In genomic region chr3:67654099-67654831, GRCh38 we compare ENCODE assay signal across 8 cellular contexts. TPM values are rescaled to one million over a fixed set of nuclear protein-coding genes. Genes with fewer than 3 reads are reported as not detected.
A peak's percentile ranks its signal among the peaks of the same experiment; 100 is the strongest.
DNase-seq lines count a peak whose midpoint lies in the region; ATAC-seq and TF ChIP-seq lines count a peak whose summit lies in the region.

TSS of gene SUCLG2 (minus strand) at chr3:67654612. CDS start at chr3:67654586, 26 bp downstream.

- H3K27me3 ChIP-seq in SJSA1 (replicated peaks) (no peaks in the 10 kb centered on the region), neutrophil (peaks cover 46% of the 10 kb centered on the region)

- TF ChIP-seq CTCF in neutrophil (IDR thresholded peaks at IDR 0.05): no peak

- H3K27ac ChIP-seq in SJSA1 (peak within 1 kb of the TSS; percentile 96), neutrophil (peak within 1 kb of the TSS; percentile 3), substantia nigra (ENCODE audit: low read depth, low read length, poor library complexity, severe bottlenecking) (peak within 1 kb of the TSS; percentile 81)

- H3K36me3 ChIP-seq in SJSA1 (peaks cover 17% of the 10 kb centered on the region), neutrophil (no peaks in the 10 kb centered on the region)

- H3K9me3 ChIP-seq in SJSA1 (replicated peaks): 0 out of 2 replicates have a peak, but pooled peaks cover 3% of the 10 kb centered on the region
- no peaks in the 10 kb centered on the region for H3K9me3 ChIP-seq in neutrophil

- peak within 1 kb of the TSS; percentile 85 to 94 (median 91) for H3K27ac Mint-ChIP-seq in IgD-negative memory B cell

- DNase-seq in DMS79 treated with DMSO at 0.1 percent for 48 hours (lab: John Stamatoyannopoulos, UW) (peak; percentile 38), SJSA1 (ENCODE audit: low read depth in 1 of 2, low spot score in 2 of 2) (peak; percentile 82 to 91), foreskin melanocyte (peak; percentile 77), substantia nigra (lab: John Stamatoyannopoulos, UW) (peak in 48 of 49 donors; percentile 24 to 87 (median 68))
- DNase-seq in activated naive CD4-positive, alpha-beta T cell (lab: John Stamatoyannopoulos, UW): peak; percentile 43 to 71 (median 58)

- ATAC-seq in GM21528 (IDR thresholded peaks at IDR 0.05; ENCODE audit: low FRiP score, unreplicated experiment): peak; percentile 66

- H3K9me3 Mint-ChIP-seq in IgD-negative memory B cell: no peaks in the 10 kb centered on the region

- H3K4me3 ChIP-seq in SJSA1: peak within 1 kb of the TSS; percentile 88
- H3K4me3 ChIP-seq in neutrophil (ENCODE audit: low read depth in 1 of 2, low read length in 1 of 2): peak within 1 kb of the TSS; percentile 66 to 72

- H3K36me3 Mint-ChIP-seq in IgD-negative memory B cell: no peaks in the 10 kb centered on the region

- H3K4me3 Mint-ChIP-seq in IgD-negative memory B cell: peak within 1 kb of the TSS; percentile 84 to 93 (median 88)

- H3K27me3 Mint-ChIP-seq in IgD-negative memory B cell: no peaks in the 10 kb centered on the region

- H3K4me1 Mint-ChIP-seq in IgD-negative memory B cell: peaks cover 40 to 54% (median 54%) of the 10 kb centered on the region in 3 donors

- peaks cover 24% of the 10 kb centered on the region for H3K4me1 ChIP-seq in SJSA1 (replicated peaks)
- peaks cover 17 to 24% of the 10 kb centered on the region in 2 experiments for H3K4me1 ChIP-seq in neutrophil (ENCODE audit: control insufficient read depth in 1 of 2, insufficient read depth in 1 of 2, low read depth in 1 of 2, low read length in 1 of 2)

RNA-seq across cellular contexts. Expression of gene SUCLG2, which starts in this region (rescaled TPM):
- polyA plus RNA-seq in IgD-negative memory B cell: 56.6 TPM
- total RNA-seq in SJSA1 (2014; rRNA removed; shearing (Covaris generic)): 50.6 and 53.7 TPM in 2 replicates

Comparison
In these comparisons a context has a peak if more than half of its experiments do, and no peak if none do; other contexts are left out.
1. Peak in every context shown above with its lines: DNase-seq, ATAC-seq, H3K4me3 ChIP-seq and H3K27ac ChIP-seq.
2. H3K27ac ChIP-seq: peak in every context shown above with its lines; median percentile 96 in SJSA1; 81 in substantia nigra; 3 in neutrophil.